In the genomic region with DNA sequence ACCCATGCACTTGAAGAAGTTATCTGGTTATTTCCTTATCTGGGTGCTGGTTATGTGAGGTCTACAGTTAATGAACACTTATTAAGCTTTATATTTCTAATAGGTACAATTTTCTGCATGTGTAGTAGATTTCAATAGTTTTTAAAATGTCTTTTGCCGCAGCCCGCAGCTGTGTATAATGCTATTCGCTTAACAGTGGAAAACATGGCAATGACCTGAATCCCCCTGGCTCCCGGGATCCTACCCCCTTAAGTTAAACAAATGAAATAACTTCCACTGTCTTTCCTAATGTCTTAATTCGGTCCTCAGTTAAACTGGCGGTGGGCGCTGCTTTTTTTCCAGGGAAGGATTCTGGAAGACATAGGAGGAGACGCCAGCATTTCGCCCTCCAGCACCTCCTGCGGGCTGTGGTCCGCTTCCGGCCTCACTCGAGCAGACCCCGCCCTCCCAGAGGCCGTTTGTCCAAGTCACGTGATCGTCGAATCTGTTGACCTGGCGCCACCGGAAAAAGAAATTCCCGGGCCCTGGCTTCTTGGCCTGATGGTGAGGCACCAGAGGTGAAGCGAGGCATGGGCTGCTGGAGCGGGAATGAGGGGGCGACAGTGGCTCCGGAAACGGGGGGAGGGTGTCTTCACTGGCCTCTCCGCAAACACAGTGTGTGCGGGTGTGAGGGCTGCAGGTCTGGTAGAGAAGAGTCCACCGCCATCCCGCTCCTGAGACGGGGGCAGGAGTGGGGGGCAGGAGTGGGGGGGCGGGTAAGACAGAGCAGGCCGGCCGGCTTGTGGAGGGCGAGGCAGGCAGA, we compare ENCODE assay signal across 8 cellular contexts. TPM values are rescaled to one million over a fixed set of nuclear protein-coding genes. Genes with fewer than 3 reads are reported as not detected.
DNase-seq lines count a peak whose midpoint lies in the region; ATAC-seq, FAIRE-seq and TF ChIP-seq lines count a peak whose summit lies in the region.

No MANE protein-coding gene starts in this region.

- FAIRE-seq in bronchial epithelial cell (lab: Jason Lieb, UNC): no peak
- FAIRE-seq in small intestine (lab: Jason Lieb, UNC): no peak

- no peaks in the 10 kb centered on the region for H3K36me3 ChIP-seq in bronchial epithelial cell (ENCODE audit: control insufficient read depth, insufficient read depth, low read length)
- no peaks in the 10 kb centered on the region for H3K36me3 ChIP-seq in small intestine (ENCODE audit: control insufficient read depth in 2 of 2, insufficient read depth in 2 of 2, low read length in 2 of 2)

- peak; percentile 65 for ATAC-seq in HG02884 (IDR thresholded peaks at IDR 0.05; ENCODE audit: unreplicated experiment)
- ATAC-seq in GM18519 (IDR thresholded peaks at IDR 0.05; ENCODE audit: low FRiP score, unreplicated experiment): no peak

- H3K27ac ChIP-seq in VCaP (peak overlapping the region; percentile 74), small intestine (ENCODE audit: low read depth in 1 of 2, low read length in 1 of 2) (peak overlapping the region; percentile 48 to 84)

- H3K4me3 ChIP-seq in GM12864 (ENCODE audit: low read depth, low read length) (peak overlapping the region; percentile 72), bronchial epithelial cell (ENCODE audit: low read depth, low read length) (peak overlapping the region; percentile 52), small intestine (ENCODE audit: low read depth in 1 of 2, low read length in 2 of 2) (peak overlapping the region; percentile 3 to 73)

- WGBS in small intestine, 3 donors: 1 to 3% (median 1%) methylated on average over 35 of the region's 35 CpGs

- no peaks in the 10 kb centered on the region for H3K9me3 ChIP-seq in small intestine (ENCODE audit: control insufficient read depth, low read depth)

- no peaks in the 10 kb centered on the region for H3K4me1 ChIP-seq in small intestine (ENCODE audit: control insufficient read depth in 2 of 2, insufficient read depth in 1 of 2, low read depth in 1 of 2, low read length in 1 of 2)

- DNase-seq in GM12864 (ENCODE audit: low read depth): peak; percentile 54
- DNase-seq in NCI-H2107 (lab: John Stamatoyannopoulos, UW): peak; percentile 20
- DNase-seq in bronchial epithelial cell (ENCODE audit: low read depth): peak; percentile 69
- peak; percentile 93 for DNase-seq in iPS-NIHi11 (ENCODE audit: low spot score)
- DNase-seq in small intestine: peak; percentile 94

- no peaks in the 10 kb centered on the region for H3K27me3 ChIP-seq in bronchial epithelial cell (ENCODE audit: control insufficient read depth, insufficient read depth, low read length)
- H3K27me3 ChIP-seq in small intestine (ENCODE audit: control insufficient read depth in 2 of 2, insufficient read depth in 2 of 2, low read length in 2 of 2): no peaks in the 10 kb centered on the region

- TF ChIP-seq CTCF in GM12864 (IDR thresholded peaks at IDR 0.05; ENCODE audit: low read depth, low read length, missing control alignments) (peak; percentile 37), VCaP (conservative IDR thresholded peaks at IDR 0.05) (no peak; the same call in 1 of the 2 replicates), bronchial epithelial cell (IDR thresholded peaks at IDR 0.05; ENCODE audit: insufficient read depth, low read length, severe bottlenecking) (peak; percentile 29)

RNA-seq across cellular contexts. Expression of a gene that starts 45.6 kb away (rescaled TPM):
- total RNA-seq in bronchial epithelial cell: 0.79 and 6.3 TPM in 2 replicates
- polyA plus RNA-seq in small intestine: 1 to 10 TPM in 1 of 3 donors, under 1 TPM in 2; 0.22 to 7.2 (median 0.54) TPM

Comparison
In these comparisons a context has a peak if more than half of its experiments do, and no peak if none do; other contexts are left out.
1. DNase-seq: peak in every context shown above with its lines; median percentile 94 in small intestine; 93 in iPS-NIHi11; 69 in bronchial epithelial cell; 54 in GM12864; 20 in NCI-H2107.